ENCODE assay signal across 1 cellular context in the genomic region with DNA sequence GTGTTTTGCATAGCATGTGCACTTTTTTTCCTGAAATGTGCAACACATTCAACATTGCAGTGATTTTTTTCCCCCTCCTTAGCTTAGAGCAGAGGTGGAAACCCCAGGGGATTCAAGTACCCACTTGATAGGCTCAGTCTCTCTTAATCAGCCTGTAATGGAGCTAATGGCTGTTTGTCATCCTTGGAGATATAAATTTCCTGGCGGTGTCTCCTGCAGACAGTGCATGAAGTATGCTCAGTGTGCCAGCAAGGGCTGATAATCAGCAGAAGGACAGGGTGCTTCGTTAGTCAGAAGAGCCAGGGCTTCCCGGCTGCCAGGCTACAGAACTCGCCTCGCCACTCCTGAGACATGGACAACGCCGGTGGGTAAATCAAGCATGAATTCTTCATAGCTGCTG.
TF ChIP-seq lines count a peak whose summit lies in the region.

No MANE protein-coding gene starts in this region.

TF ChIP-seq in SK-N-SH, 30 proteins besides CTCF, POLR2A, EP300 and RAD21 (continued from another document):
- TF ChIP-seq USF1 (IDR thresholded peaks at IDR 0.05; ENCODE audit: borderline replicate concordance, low read depth) (no peak), SIN3A (IDR thresholded peaks at IDR 0.05; ENCODE audit: borderline replicate concordance, low read depth, low read length) (no peak), TEAD4 (IDR thresholded peaks at IDR 0.05; ENCODE audit: borderline replicate concordance, insufficient read depth) (no peak), GABPA (IDR thresholded peaks at IDR 0.05; ENCODE audit: low read depth) (no peak), JUND (IDR thresholded peaks at IDR 0.05) (no peak), MXI1 (IDR thresholded peaks at IDR 0.05; ENCODE audit: low read depth, low read length) (no peak), TAF1 (IDR thresholded peaks at IDR 0.05; ENCODE audit: borderline replicate concordance, low read depth, low read length) (no peak)
- TF ChIP-seq, protein P1, sequence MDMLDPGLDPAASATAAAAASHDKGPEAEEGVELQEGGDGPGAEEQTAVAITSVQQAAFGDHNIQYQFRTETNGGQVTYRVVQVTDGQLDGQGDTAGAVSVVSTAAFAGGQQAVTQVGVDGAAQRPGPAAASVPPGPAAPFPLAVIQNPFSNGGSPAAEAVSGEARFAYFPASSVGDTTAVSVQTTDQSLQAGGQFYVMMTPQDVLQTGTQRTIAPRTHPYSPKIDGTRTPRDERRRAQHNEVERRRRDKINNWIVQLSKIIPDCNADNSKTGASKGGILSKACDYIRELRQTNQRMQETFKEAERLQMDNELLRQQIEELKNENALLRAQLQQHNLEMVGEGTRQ (IDR thresholded peaks at IDR 0.05; ENCODE audit: borderline replicate concordance, low read depth, low read length): no peak
